Comparison of ENCODE assay signal across 12 cellular contexts in genomic region chr4:155543126-155543765, GRCh38.
A peak's percentile ranks its signal among the peaks of the same experiment; 100 is the strongest.
DNase-seq lines count a peak whose midpoint lies in the region; ATAC-seq, FAIRE-seq and TF ChIP-seq lines count a peak whose summit lies in the region.
"Had no signal": no experiment of that assay in that cellular context is flagged by ENCODE, and none has a peak within 500 bp of the region (broad histone marks: within the 10 kb centered on the region; RNA-seq: fewer than 3 reads in every experiment).

No MANE protein-coding gene starts in this region.

- H3K4me3 ChIP-seq in AG04450 (ENCODE audit: low read depth, low read length) (no peak overlapping the region), endothelial cell of umbilical vein (replicated peaks in 1 of 3; ENCODE audit: insufficient read depth in 1 of 3, low read depth in 1 of 3, low read length in 3 of 3) (no peak overlapping the region)
- H3K4me3 ChIP-seq: cardiac muscle cell had no signal

- no peaks in the 10 kb centered on the region for H3K9me1 ChIP-seq in endothelial cell of umbilical vein (replicated peaks; ENCODE audit: control insufficient read depth, extremely low read depth, insufficient read depth, low read length)

- H3K79me2 ChIP-seq in endothelial cell of umbilical vein (ENCODE audit: control insufficient read depth, insufficient read depth, low read length), result no peaks in the 10 kb centered on the region

- H3K36me3 ChIP-seq in endothelial cell of umbilical vein (ENCODE audit: control insufficient read depth in 2 of 2, extremely low read depth in 1 of 2, insufficient read depth in 2 of 2, low read length in 2 of 2), result no peaks in the 10 kb centered on the region
- H3K36me3 ChIP-seq: cardiac muscle cell had no signal

- FAIRE-seq in endothelial cell of umbilical vein (lab: Jason Lieb, UNC), result peak; percentile 100
- FAIRE-seq: GM18507 had no signal

- no TSS peak for BruUV-seq in endothelial cell of umbilical vein (replicated peaks; lab: Mats Ljungman, UMichigan)

- ATAC-seq in GM19324 (IDR thresholded peaks at IDR 0.05; ENCODE audit: low FRiP score, unreplicated experiment) (peak; percentile 59), HG03135 (IDR thresholded peaks at IDR 0.05; ENCODE audit: unreplicated experiment) (peak; percentile 90), GM21360 (IDR thresholded peaks at IDR 0.05; ENCODE audit: unreplicated experiment) (no peak), GM21367 (IDR thresholded peaks at IDR 0.05; ENCODE audit: unreplicated experiment) (no peak)

- intact Hi-C loops in endothelial cell of umbilical vein (cut with micrococcal nuclease), result loop anchor here (2.0 to 5.0 kb wide), 3 partner anchors 30 to 84 kb away; no protein-coding TSS in a partner anchor

- no peak for TF ChIP-seq POLR2A in endothelial cell of umbilical vein (IDR thresholded peaks at IDR 0.05; ENCODE audit: low read depth, low read length)

- H4K20me1 ChIP-seq in endothelial cell of umbilical vein (replicated peaks; ENCODE audit: control insufficient read depth, extremely low read depth, insufficient read depth, low read length), result no peaks in the 10 kb centered on the region

- H3K9ac ChIP-seq in endothelial cell of umbilical vein (replicated peaks; ENCODE audit: extremely low read depth, insufficient read depth, low read length), result no peak overlapping the region

- no peak for DNase-seq in AG04450 (ENCODE audit: low read depth, low spot score)
- DNase-seq in endothelial cell of umbilical vein (ENCODE audit: low read depth, low spot score), result peak; percentile 95
- DNase-seq in hippocampal formation (lab: John Stamatoyannopoulos, UW), result no peak
- no peak for DNase-seq in stimulated activated naive CD4-positive, alpha-beta T cell treated with Interleukin-2 at 50 U/mL for 16 hours (lab: John Stamatoyannopoulos, UW)
- DNase-seq: NCI-H1694, SHP77 treated with DMSO at 0.1 percent for 48 hours had no signal

- H3K9me3 ChIP-seq in AG04450 (ENCODE audit: control insufficient read depth, insufficient read depth, low read length), result peaks cover 3% of the 10 kb centered on the region; the same call in 1 of the 2 replicates
- no peaks in the 10 kb centered on the region for H3K9me3 ChIP-seq in endothelial cell of umbilical vein (replicated peaks; ENCODE audit: control insufficient read depth, insufficient read depth, low read length)

- no peaks in the 10 kb centered on the region for H3K27me3 ChIP-seq in AG04450 (ENCODE audit: control insufficient read depth, insufficient read depth, low read length)
- H3K27me3 ChIP-seq in endothelial cell of umbilical vein (ENCODE audit: control insufficient read depth in 2 of 2, insufficient read depth in 2 of 2, low read length in 2 of 2), result no peaks in the 10 kb centered on the region
- H3K27me3 ChIP-seq: cardiac muscle cell had no signal

- POLR2A ChIA-PET in AG04450 (lab: Yijun Ruan, JAX), result interaction anchor here (0.6 kb wide), 1 partner anchor 17 kb away, joined by 3 read pairs; no protein-coding TSS in a partner anchor
- POLR2A ChIA-PET in endothelial cell of umbilical vein (lab: Charles Lee), result no interaction called here

- no peak for TF ChIP-seq CTCF in AG04450 (IDR thresholded peaks at IDR 0.05; ENCODE audit: low read depth, low read length)
- no peak for TF ChIP-seq CTCF in endothelial cell of umbilical vein (IDR thresholded peaks at IDR 0.05; ENCODE audit: extremely low read depth in 1 of 2, insufficient read depth in 1 of 2, low read depth in 1 of 2, low read length in 2 of 2)

- H3K4me2 ChIP-seq in endothelial cell of umbilical vein (ENCODE audit: insufficient read depth, low read length), result peak overlapping the region; percentile 34

- peak overlapping the region; percentile 39 for H3K27ac ChIP-seq in AG04450 (ENCODE audit: low read depth, low read length)
- H3K27ac ChIP-seq in endothelial cell of umbilical vein (ENCODE audit: insufficient read depth, low read depth, low read length), result peak overlapping the region; percentile 39
- H3K27ac ChIP-seq: cardiac muscle cell had no signal

- CTCF ChIA-PET in AG04450 (lab: Charles Lee), result interaction anchor here (2.2 kb wide), 1 partner anchor 14 kb away, joined by 5 read pairs; no protein-coding TSS in a partner anchor
- CTCF ChIA-PET in endothelial cell of umbilical vein (lab: Charles Lee), result interaction anchor here (0.6 to 4.7 kb wide), 5 partner anchors 14 to 244 kb away, joined by 3 to 23 read pairs (median 3); no protein-coding TSS in a partner anchor

- peaks cover 9% of the 10 kb centered on the region for H3K4me1 ChIP-seq in endothelial cell of umbilical vein (ENCODE audit: control insufficient read depth, extremely low read depth, insufficient read depth, low read length)

- dilution Hi-C loops in endothelial cell of umbilical vein (cut with MboI; ENCODE audit: extremely low pct_ligation_motif_present, low sequenced_read_pairs), result no loop called here

- H2AFZ ChIP-seq in endothelial cell of umbilical vein (ENCODE audit: low read depth, low read length), result peak overlapping the region; percentile 68

TF ChIP-seq in endothelial cell of umbilical vein, 7 proteins besides CTCF, POLR2A, EP300 and RAD21:
- no peak for TF ChIP-seq EZH2 (IDR thresholded peaks at IDR 0.05; ENCODE audit: borderline replicate concordance, low read depth, low read length, severe bottlenecking)
- peak; percentile 66 for TF ChIP-seq GATA2 (IDR thresholded peaks at IDR 0.05; ENCODE audit: insufficient read depth, insufficient read length, low read depth, low read length)
- TF ChIP-seq POLR2AphosphoS5 (IDR thresholded peaks at IDR 0.05; ENCODE audit: insufficient read depth, low read depth, low read length), result peak; percentile 40
- TF ChIP-seq MYC (IDR thresholded peaks at IDR 0.05; ENCODE audit: low read depth, low read length), result no peak
- no peak for TF ChIP-seq MAX (IDR thresholded peaks at IDR 0.05; ENCODE audit: insufficient read depth, insufficient read length)
- peak; percentile 77 for TF ChIP-seq JUN (IDR thresholded peaks at IDR 0.05; ENCODE audit: borderline replicate concordance, insufficient read depth, insufficient read length, low read depth)
- TF ChIP-seq FOS (IDR thresholded peaks at IDR 0.05; ENCODE audit: borderline replicate concordance, insufficient read depth, low read length), result peak; percentile 82

Comparison
In these comparisons a context has a peak if more than half of its experiments do, and no peak if none do; other contexts are left out.
1. ATAC-seq: peak in GM19324 (single experiment) and HG03135 (single experiment); none in GM21360 (single experiment) and GM21367 (single experiment).